ENCODE assay signal across 20 cellular contexts in the genomic region with DNA sequence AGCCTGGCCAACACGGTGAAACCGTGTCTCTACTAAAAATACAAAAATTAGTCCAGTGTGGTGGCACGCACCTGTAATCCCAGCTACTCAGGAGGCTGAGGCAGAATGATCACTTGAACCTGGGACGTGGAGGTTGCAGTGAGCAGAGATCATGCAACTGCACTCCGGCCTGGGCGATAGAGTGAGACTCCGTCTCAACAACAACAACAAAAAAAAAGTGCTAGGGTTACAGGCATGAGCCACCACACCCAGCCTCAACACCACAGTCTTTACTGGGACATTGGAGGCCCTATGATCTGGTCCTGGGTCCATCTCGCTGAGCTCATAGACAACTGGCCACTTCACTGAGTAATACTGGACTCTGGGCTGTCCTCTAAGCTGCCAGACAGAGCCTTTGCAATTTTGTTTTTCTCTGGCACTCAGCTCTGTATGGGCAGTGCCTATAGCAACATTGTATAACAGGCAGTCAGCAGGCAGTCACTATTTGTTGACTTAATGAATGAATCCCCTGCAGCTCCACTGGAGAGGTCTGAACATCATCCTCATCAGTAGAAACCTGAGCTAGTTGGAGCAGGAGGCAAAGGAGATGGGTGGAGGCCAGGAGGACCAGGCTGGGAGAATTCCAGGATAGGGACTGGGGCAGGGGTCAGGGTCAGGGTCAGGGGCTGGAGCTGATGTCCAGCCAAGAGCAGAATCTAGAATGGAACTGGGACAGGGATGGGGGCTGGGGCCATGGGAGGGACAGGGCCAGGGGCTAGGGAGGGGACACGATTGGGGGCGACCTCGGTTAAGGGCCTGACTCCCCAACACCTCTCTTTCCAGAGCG. TPM values are rescaled to one million over a fixed set of nuclear protein-coding genes. Genes with fewer than 3 reads are reported as not detected.
DNase-seq lines count a peak whose midpoint lies in the region; ATAC-seq and TF ChIP-seq lines count a peak whose summit lies in the region.
"Had no signal": no experiment of that assay in that cellular context is flagged by ENCODE, and none has a peak within 500 bp of the region (broad histone marks: within the 10 kb centered on the region; RNA-seq: fewer than 3 reads in every experiment).

No MANE protein-coding gene starts in this region.

- no peaks in the 10 kb centered on the region for H3F3A ChIP-seq in GM23248 (ENCODE audit: insufficient read depth)

- WGBS in GM23248 (ENCODE audit: low coverage in 1 of 2, low lambda C conversion rate in 2 of 2, missing lambda C conversion rate in 2 of 2), 2 experiments, result 70 to 86% methylated on average over 10 to 12 of the region's 12 CpGs
- 91% methylated on average over 7 of the region's 12 CpGs; no CpG with 5 or more reads in 1 of the 2 experiments for WGBS in IMR-90 (ENCODE audit: extremely low coverage in 2 of 2, insufficient read length in 1 of 2), 2 experiments

- peaks cover 0 to 10% of the 10 kb centered on the region in 2 experiments; a peak in 2 of 4 replicates for H3K79me1 ChIP-seq in IMR-90 (ENCODE audit: low read depth in 1 of 2, low read length in 2 of 2)

- H3K4ac ChIP-seq in IMR-90 (ENCODE audit: low read depth, low read length), result no peak overlapping the region

- intact Hi-C loops in IMR-90 (cut with micrococcal nuclease), result no loop called here

- H2AK5ac ChIP-seq in IMR-90 (ENCODE audit: low read depth, low read length), result no peak overlapping the region

- no peak overlapping the region for H3K4me2 ChIP-seq in GM23248 (ENCODE audit: unreplicated experiment)
- H3K4me2 ChIP-seq in IMR-90 (ENCODE audit: low read depth, low read length), result no peak overlapping the region
- H3K4me2 ChIP-seq: PC-9 had no signal

- H3K56ac ChIP-seq in IMR-90 (ENCODE audit: extremely low read depth, insufficient read depth, low read length), result no peak overlapping the region

- no peak for TF ChIP-seq POLR2A in IMR-90 (IDR thresholded peaks at IDR 0.05; ENCODE audit: low read depth, low read length)

- CTCF ChIA-PET in IMR-90 (lab: Yijun Ruan, JAX), result interaction anchor here (0.8 to 1.2 kb wide), 2 partner anchors 13 to 45 kb away, joined by 3 to 4 read pairs; no protein-coding TSS in a partner anchor

- H3K18ac ChIP-seq in IMR-90 (ENCODE audit: low read depth, low read length), result no peak overlapping the region

- H2AK9ac ChIP-seq in IMR-90 (replicated peaks; ENCODE audit: low read depth, low read length, poor library complexity), result no peak overlapping the region

- H3K27ac ChIP-seq in GM23248 (no peak overlapping the region), IMR-90 (ENCODE audit: insufficient read depth, low read length) (no peak overlapping the region)
- H3K27ac ChIP-seq: BLaER1 treated with 17β-estradiol and CSF1 and Interleukin-3, amounts not matched to agents 10 nM and 100 nM; cardiac muscle cell; heart right ventricle; PC-9; sigmoid colon; thoracic aorta had no signal

- H3K27me3 Mint-ChIP-seq in activated T-helper 17 cell treated with anti-CD3 and anti-CD28 coated beads, Interleukin-2, amount 50 U/mL, for 72 hours, result no peaks in the 10 kb centered on the region
- peaks cover 2% of the 10 kb centered on the region for H3K27me3 Mint-ChIP-seq in neural crest cell (ENCODE audit: low read depth)
- H3K27me3 Mint-ChIP-seq: activated naive CD8-positive, alpha-beta T cell treated with anti-CD3 and anti-CD28 coated beads for 36 hours; IgD-negative memory B cell had no signal

- no peaks in the 10 kb centered on the region for H4K20me1 ChIP-seq in GM23248 (ENCODE audit: insufficient read depth)
- peaks cover 4% of the 10 kb centered on the region; the same call in 1 of the 2 replicates for H4K20me1 ChIP-seq in IMR-90 (ENCODE audit: insufficient read depth, low read length)

- H2BK120ac ChIP-seq in IMR-90 (ENCODE audit: low read depth, low read length), result no peak overlapping the region

- H3K4me1 ChIP-seq in GM23248 (ENCODE audit: insufficient read depth), result no peaks in the 10 kb centered on the region
- no peaks in the 10 kb centered on the region for H3K4me1 ChIP-seq in IMR-90 (ENCODE audit: control insufficient read depth, insufficient read depth, low read length)

- no peaks in the 10 kb centered on the region for H3K9me3 ChIP-seq in GM23248 (ENCODE audit: low read depth)
- no peaks in the 10 kb centered on the region; the same call in 1 of the 2 replicates for H3K9me3 ChIP-seq in IMR-90 (ENCODE audit: control insufficient read depth, insufficient read depth, low read length)
- H3K9me3 ChIP-seq: sigmoid colon, thoracic aorta had no signal

- in situ Hi-C loops in GM23248 (cut with MboI), result no loop called here
- in situ Hi-C loops in IMR-90 (cut with MboI; ENCODE audit: low sequenced_read_pairs), result no loop called here

- TF ChIP-seq RAD21 in IMR-90 (IDR thresholded peaks at IDR 0.05; ENCODE audit: low read length), result no peak

- H3K9ac ChIP-seq in GM23248, result no peak overlapping the region
- H3K9ac ChIP-seq in IMR-90 (ENCODE audit: low read depth, low read length), result no peak overlapping the region
- H3K9ac ChIP-seq: BLaER1 treated with 17β-estradiol and CSF1 and Interleukin-3, amounts not matched to agents 10 nM and 100 nM had no signal

- H2BK15ac ChIP-seq in IMR-90 (ENCODE audit: low read depth, low read length), result no peak overlapping the region

- H2AFZ ChIP-seq in GM23248 (no peak overlapping the region), IMR-90 (replicated peaks; ENCODE audit: low read length, poor library complexity) (no peak overlapping the region)
- H2AFZ ChIP-seq: PC-9 had no signal

- no peaks in the 10 kb centered on the region for H3K9me2 ChIP-seq in GM23248 (ENCODE audit: insufficient read depth)

- H3K36me3 ChIP-seq in GM23248 (ENCODE audit: low read depth) (no peaks in the 10 kb centered on the region), IMR-90 (ENCODE audit: control insufficient read depth, insufficient read depth, low read length) (no peaks in the 10 kb centered on the region)
- H3K36me3 ChIP-seq: cardiac muscle cell, sigmoid colon had no signal

- H4K8ac ChIP-seq in IMR-90 (ENCODE audit: low read depth in 2 of 2, low read length in 2 of 2), result no peak overlapping the region

- no peaks in the 10 kb centered on the region for H3K9me3 Mint-ChIP-seq in activated T-helper 17 cell treated with anti-CD3 and anti-CD28 coated beads, Interleukin-2, amount 50 U/mL, for 72 hours
- H3K9me3 Mint-ChIP-seq in neural crest cell, result no peaks in the 10 kb centered on the region
- H3K9me3 Mint-ChIP-seq: activated naive CD8-positive, alpha-beta T cell treated with anti-CD3 and anti-CD28 coated beads for 36 hours; mesothelial cell of epicardium had no signal

- peaks cover 6% of the 10 kb centered on the region for H3K36me3 Mint-ChIP-seq in activated T-helper 17 cell treated with anti-CD3 and anti-CD28 coated beads, Interleukin-2, amount 50 U/mL, for 72 hours (ENCODE audit: low read depth)
- H3K36me3 Mint-ChIP-seq in neural crest cell (ENCODE audit: low read depth), result no peaks in the 10 kb centered on the region
- H3K36me3 Mint-ChIP-seq: activated naive CD8-positive, alpha-beta T cell treated with anti-CD3 and anti-CD28 coated beads for 36 hours; mesothelial cell of epicardium had no signal

- H3K27me3 ChIP-seq in GM23248 (replicated peaks; ENCODE audit: insufficient read depth) (no peaks in the 10 kb centered on the region), IMR-90 (ENCODE audit: control insufficient read depth, insufficient read depth, low read length) (no peaks in the 10 kb centered on the region)
- H3K27me3 ChIP-seq: BLaER1 treated with 17β-estradiol and CSF1 and Interleukin-3, amounts not matched to agents 10 nM and 100 nM; cardiac muscle cell; heart right ventricle; sigmoid colon had no signal

- peak; percentile 72 for ATAC-seq in IMR-90 (ENCODE audit: low read depth)
- ATAC-seq in activated T-helper 17 cell treated with anti-CD3 and anti-CD28 coated beads, Interleukin-2, amount 50 U/mL, for 72 hours (replicated peaks), result no peak
- no peak for ATAC-seq in HG03354 (IDR thresholded peaks at IDR 0.05; ENCODE audit: poor library complexity, severe bottlenecking, unreplicated experiment)

- dilution Hi-C loops in IMR-90 (cut with HindIII; ENCODE audit: low sequenced_read_pairs, unreplicated experiment), result no loop called here

- no peak overlapping the region for H3K4me3 ChIP-seq in GM23248
- H3K4me3 ChIP-seq in IMR-90 (ENCODE audit: insufficient read depth, low read depth, low read length), result no peak overlapping the region
- H3K4me3 ChIP-seq: BLaER1 treated with 17β-estradiol and CSF1 and Interleukin-3, amounts not matched to agents 10 nM and 100 nM; cardiac muscle cell; heart right ventricle; PC-9; sigmoid colon; thoracic aorta had no signal

- POLR2A ChIA-PET in IMR-90 (lab: Charles Lee; ENCODE audit: unreplicated experiment), result interaction anchor here (0.6 kb wide), 1 partner anchor 16 kb away, joined by 15 read pairs; no protein-coding TSS in a partner anchor

- no peak overlapping the region for H4K5ac ChIP-seq in IMR-90 (ENCODE audit: low read depth, low read length)

- H2BK5ac ChIP-seq in IMR-90 (ENCODE audit: low read depth, low read length, poor library complexity, severe bottlenecking), result no peak overlapping the region

- H3K9me1 ChIP-seq in IMR-90 (ENCODE audit: insufficient read depth, low read length), result no peaks in the 10 kb centered on the region

- no peak overlapping the region for H2BK20ac ChIP-seq in IMR-90 (ENCODE audit: low read depth, low read length)

- peaks cover 13% of the 10 kb centered on the region for H3K4me1 Mint-ChIP-seq in activated T-helper 17 cell treated with anti-CD3 and anti-CD28 coated beads, Interleukin-2, amount 50 U/mL, for 72 hours
- H3K4me1 Mint-ChIP-seq in neural crest cell, result no peaks in the 10 kb centered on the region
- H3K4me1 Mint-ChIP-seq: mesothelial cell of epicardium had no signal

- peak overlapping the region; percentile 43 for H3K27ac Mint-ChIP-seq in activated T-helper 17 cell treated with anti-CD3 and anti-CD28 coated beads, Interleukin-2, amount 50 U/mL, for 72 hours
- no peak overlapping the region for H3K27ac Mint-ChIP-seq in neural crest cell (ENCODE audit: unreplicated experiment)
- H3K27ac Mint-ChIP-seq: activated naive CD8-positive, alpha-beta T cell treated with anti-CD3 and anti-CD28 coated beads for 36 hours; mesothelial cell of epicardium had no signal

- peaks cover 6% of the 10 kb centered on the region for H3K79me2 ChIP-seq in GM23248 (ENCODE audit: insufficient read depth)

- no peak overlapping the region for H3K4me3 Mint-ChIP-seq in activated T-helper 17 cell treated with anti-CD3 and anti-CD28 coated beads, Interleukin-2, amount 50 U/mL, for 72 hours
- H3K4me3 Mint-ChIP-seq in neural crest cell, result peak overlapping the region; percentile 20
- H3K4me3 Mint-ChIP-seq: activated naive CD8-positive, alpha-beta T cell treated with anti-CD3 and anti-CD28 coated beads for 36 hours; IgD-negative memory B cell; mesothelial cell of epicardium had no signal

- DNase-seq in GM23248, result peak; percentile 39
- DNase-seq in IMR-90, result peak; percentile 62
- DNase-seq in neural crest cell (ENCODE audit: low read depth, low spot score), result no peak
- no peak for DNase-seq in putamen (ENCODE audit: low spot score)
- no peak for DNase-seq in Kasumi-1 (lab: John Stamatoyannopoulos, UW)
- DNase-seq: activated CD4-positive, alpha-beta T cell treated with anti-CD3 and anti-CD28 coated beads, Interleukin-2, amount 50 U/mL, for 1 hour; activated naive CD8-positive, alpha-beta T cell treated with anti-CD3 and anti-CD28 coated beads for 36 hours; activated T-cell treated with anti-CD3 and anti-CD28 coated beads, Interleukin-2, amount 50 U/mL, for 1 hour; effector CD4-positive, alpha-beta T cell; heart right ventricle; sigmoid colon had no signal

- H4K91ac ChIP-seq in IMR-90 (ENCODE audit: insufficient read depth, low read depth, low read length), result no peak overlapping the region

- no peak for TF ChIP-seq CTCF in IMR-90 (conservative IDR thresholded peaks at IDR 0.05; ENCODE audit: low read depth, low read length)
- TF ChIP-seq CTCF in neural crest cell (conservative IDR thresholded peaks at IDR 0.05), result no peak

- no TSS peak for BruUV-seq in IMR-90 (replicated peaks; lab: Mats Ljungman, UMichigan)

- no peak overlapping the region for H3K14ac ChIP-seq in IMR-90 (replicated peaks; ENCODE audit: low read depth, low read length)

- no peak overlapping the region for H3K23ac ChIP-seq in IMR-90 (ENCODE audit: low read depth, low read length)

RNA-seq across cellular contexts. Expression of a gene that starts 8.1 kb away (rescaled TPM):
- total RNA-seq in GM23248 (2014; rRNA removed; shearing (Covaris generic)), result 4.3 and 9.0 TPM in 2 replicates
- polyA plus RNA-seq in GM23248 (2016; fragmentation: Nextera tagmentation; extraction: Ambion mirVana), result 7.2 and 8.9 TPM in 2 replicates
- total RNA-seq in IMR-90 (2012; rRNA removed), result 0.83 and 1.1 TPM in 2 replicates
- 4.7 and 4.9 TPM in 2 replicates for polyA plus RNA-seq in IMR-90 (2012; rRNA removed)
- 3.6 and 6.5 TPM in 2 replicates for polyA plus RNA-seq in IMR-90 (2012; cell fraction: cytosol; rRNA removed)
- polyA plus RNA-seq in IMR-90 (2012; cell fraction: nucleus; rRNA removed; ENCODE audit: low replicate concordance), result 4.6 and 6.9 TPM in 2 replicates
- total RNA-seq in activated T-helper 17 cell treated with anti-CD3 and anti-CD28 coated beads, Interleukin-2, amount 50 U/mL, for 72 hours, result 10 to 100 TPM; 13.9 to 16.7 TPM
- total RNA-seq in neural crest cell, result 9.3 and 9.7 TPM in 2 replicates

RNA-seq across cellular contexts. Expression of a gene that starts 8.7 kb away (rescaled TPM):
- total RNA-seq in GM23248 (2014; rRNA removed; shearing (Covaris generic)), result 0.89 and 11.2 TPM in 2 replicates
- polyA plus RNA-seq in GM23248 (2016; fragmentation: Nextera tagmentation; extraction: Ambion mirVana), result 16.9 and 18.8 TPM in 2 replicates
- total RNA-seq in IMR-90 (2012; rRNA removed), result 3.1 and 4.1 TPM in 2 replicates
- polyA plus RNA-seq in IMR-90 (2012; rRNA removed), result 11.9 and 13.4 TPM in 2 replicates
- polyA plus RNA-seq in IMR-90 (2012; cell fraction: cytosol; rRNA removed), result 10.6 and 35.3 TPM in 2 replicates
- polyA plus RNA-seq in IMR-90 (2012; cell fraction: nucleus; rRNA removed; ENCODE audit: low replicate concordance), result 5.3 and 9.9 TPM in 2 replicates
- 10 to 100 TPM; 12.9 to 32.1 TPM for total RNA-seq in activated T-helper 17 cell treated with anti-CD3 and anti-CD28 coated beads, Interleukin-2, amount 50 U/mL, for 72 hours
- total RNA-seq in neural crest cell, result 22.2 and 25.1 TPM in 2 replicates

RNA-seq across cellular contexts. Expression of a gene that starts 25.9 kb away (rescaled TPM):
- 0.11 and 0.25 TPM in 2 replicates for total RNA-seq in GM23248 (2014; rRNA removed; shearing (Covaris generic))
- polyA plus RNA-seq in GM23248 (2016; fragmentation: Nextera tagmentation; extraction: Ambion mirVana), result not detected in 2 replicates
- total RNA-seq in IMR-90 (2012; rRNA removed), result under 0.01 TPM in 2 replicates
- polyA plus RNA-seq in IMR-90 (2012; rRNA removed), result 0.09 and 0.14 TPM in 2 replicates
- 0.06 and 0.14 TPM in 2 replicates for polyA plus RNA-seq in IMR-90 (2012; cell fraction: cytosol; rRNA removed)
- polyA plus RNA-seq in IMR-90 (2012; cell fraction: nucleus; rRNA removed; ENCODE audit: low replicate concordance), result 0.15 and 0.71 TPM in 2 replicates
- total RNA-seq in activated T-helper 17 cell treated with anti-CD3 and anti-CD28 coated beads, Interleukin-2, amount 50 U/mL, for 72 hours, result under 1 TPM; 0.06 to 0.40 TPM
- total RNA-seq in neural crest cell, result 0.16 and 0.39 TPM in 2 replicates
- polyA plus RNA-seq: IgD-negative memory B cell had no signal

RNA-seq across cellular contexts. Expression of a gene that starts 58.5 kb away (rescaled TPM):
- total RNA-seq in GM23248 (2014; rRNA removed; shearing (Covaris generic)), result 0.38 TPM in 1 of 2 replicates, not detected in the other
- polyA plus RNA-seq in GM23248 (2016; fragmentation: Nextera tagmentation; extraction: Ambion mirVana), result 0.06 TPM in 1 of 2 replicates, not detected in the other
- not detected in 2 replicates for total RNA-seq in IMR-90 (2012; rRNA removed)
- 0.03 TPM in 1 of 2 replicates, not detected in the other for polyA plus RNA-seq in IMR-90 (2012; rRNA removed)
- polyA plus RNA-seq in IMR-90 (2012; cell fraction: cytosol; rRNA removed), result 0.08 and 0.13 TPM in 2 replicates
- 0.06 and 0.11 TPM in 2 replicates for polyA plus RNA-seq in IMR-90 (2012; cell fraction: nucleus; rRNA removed; ENCODE audit: low replicate concordance)
- total RNA-seq in activated T-helper 17 cell treated with anti-CD3 and anti-CD28 coated beads, Interleukin-2, amount 50 U/mL, for 72 hours, result not detected
- 0.91 and 1.1 TPM in 2 replicates for total RNA-seq in neural crest cell
- total RNA-seq: activated naive CD8-positive, alpha-beta T cell treated with anti-CD3 and anti-CD28 coated beads for 36 hours; NCI-H460; PC-9 had no signal
- polyA plus RNA-seq: IgD-negative memory B cell had no signal

Comparison
In these comparisons a context has a peak if more than half of its experiments do, and no peak if none do; other contexts are left out.
1. DNase-seq: peak in GM23248 (single experiment) and IMR-90 (single experiment); none in neural crest cell (single experiment), putamen (single experiment) and Kasumi-1 (0 of 2).